ENCODE assay signal across 11 cellular contexts in the genomic region with DNA sequence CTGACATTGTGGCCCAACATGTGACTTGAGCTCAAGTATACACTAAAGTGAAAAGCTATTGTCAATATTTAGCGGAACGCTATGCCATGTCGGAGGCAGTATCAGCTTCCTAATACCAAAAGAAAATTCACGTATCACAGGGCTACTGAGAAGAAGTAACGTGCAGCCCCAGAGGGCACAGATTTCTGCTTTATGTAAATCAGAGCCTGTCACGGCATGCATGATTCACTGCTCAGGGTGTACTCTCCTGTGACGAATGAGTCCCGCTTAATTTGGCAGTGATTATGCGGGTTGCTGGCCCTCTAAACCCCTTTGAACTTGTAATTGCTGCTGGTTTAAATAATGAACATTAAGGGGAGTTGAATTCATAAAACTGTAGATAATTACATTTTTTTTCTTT.
A peak's percentile ranks its signal among the peaks of the same experiment; 100 is the strongest.
DNase-seq lines count a peak whose midpoint lies in the region; ATAC-seq, FAIRE-seq and TF ChIP-seq lines count a peak whose summit lies in the region.
"Had no signal": no experiment of that assay in that cellular context is flagged by ENCODE, and none has a peak within 500 bp of the region (broad histone marks: within the 10 kb centered on the region; RNA-seq: fewer than 3 reads in every experiment).

No MANE protein-coding gene starts in this region.

- H3K27me3 ChIP-seq in OCI-LY1 (ENCODE audit: insufficient read depth, low read length) (no peaks in the 10 kb centered on the region), pancreas (no peaks in the 10 kb centered on the region)

- H3K4me3 ChIP-seq in GM12865 (ENCODE audit: low read depth, low read length) (peak overlapping the region; percentile 9), OCI-LY1 (ENCODE audit: low read depth, low read length, poor library complexity, severe bottlenecking) (peak overlapping the region; percentile 48), pancreas (no peak overlapping the region)

- H3K4me1 Mint-ChIP-seq in T-helper 17 cell = no peaks in the 10 kb centered on the region

- no peaks in the 10 kb centered on the region for H4K20me1 ChIP-seq in OCI-LY1 (ENCODE audit: insufficient read depth, low read length)

- no peak for FAIRE-seq in pancreas (lab: Jason Lieb, UNC)
- FAIRE-seq: endothelial cell of umbilical vein had no signal

- no peak for TF ChIP-seq CTCF in GM12865 (IDR thresholded peaks at IDR 0.05; ENCODE audit: insufficient read depth, low read depth, low read length, missing control alignments)
- TF ChIP-seq CTCF in OCI-LY1 (IDR thresholded peaks at IDR 0.05; ENCODE audit: low read length) = no peak
- no peak for TF ChIP-seq CTCF in pancreas (IDR thresholded peaks at IDR 0.05)

- H3K27me3 Mint-ChIP-seq in T-helper 17 cell = no peaks in the 10 kb centered on the region

- no peaks in the 10 kb centered on the region for H3K9me3 ChIP-seq in OCI-LY1 (ENCODE audit: low read length)
- no peaks in the 10 kb centered on the region for H3K9me3 ChIP-seq in pancreas
- no peaks in the 10 kb centered on the region for H3K9me3 ChIP-seq in T-helper 17 cell (ENCODE audit: control insufficient read depth, low read length, poor library complexity, severe bottlenecking)

- no peaks in the 10 kb centered on the region; the same call in 1 of the 2 replicates for H3K79me2 ChIP-seq in OCI-LY1 (ENCODE audit: insufficient read depth, low read length)

- 74 to 81% methylated on average over 9 of the region's 9 CpGs for WGBS in pancreas, 2 donors

- DNase-seq in GM12865 (ENCODE audit: low read depth) (peak; percentile 81), fibroblast of gingiva (ENCODE audit: low read depth) (peak; percentile 86), pancreas (no peak), T-helper 17 cell (no peak), HT-29 (ENCODE audit: low spot score) (no peak)
- DNase-seq: GF-D8 had no signal

- intact Hi-C loops in pancreas (cut with DNase I) = no loop called here

- peak in 3 of 4 donors; percentile 11 to 53 (median 40) for ATAC-seq in pancreas
- no peak for ATAC-seq in GM18502 (IDR thresholded peaks at IDR 0.05; ENCODE audit: poor library complexity, unreplicated experiment)
- no peak for ATAC-seq in GM21447 (IDR thresholded peaks at IDR 0.05; ENCODE audit: unreplicated experiment)
- no peak for ATAC-seq in T-helper 17 cell

- no peaks in the 10 kb centered on the region for H3F3A ChIP-seq in OCI-LY1 (ENCODE audit: insufficient read depth, low read length)

- no peaks in the 10 kb centered on the region for H3K36me3 Mint-ChIP-seq in T-helper 17 cell (ENCODE audit: low read depth)
- H3K36me3 Mint-ChIP-seq: IgD-negative memory B cell had no signal

- H3K9ac ChIP-seq in OCI-LY1 (ENCODE audit: low read length) = peak overlapping the region; percentile 54

- H2AFZ ChIP-seq in OCI-LY1 (ENCODE audit: low read length) = no peak overlapping the region

- H3K36me3 ChIP-seq in OCI-LY1 (ENCODE audit: insufficient read depth, low read length) = peaks cover 21% of the 10 kb centered on the region; the same call in 1 of the 2 replicates
- no peaks in the 10 kb centered on the region for H3K36me3 ChIP-seq in pancreas

- H3K4me2 ChIP-seq in OCI-LY1 (ENCODE audit: low read length) = peak overlapping the region; percentile 67

- H3K4me3 Mint-ChIP-seq in T-helper 17 cell = no peak overlapping the region

- H3K27ac Mint-ChIP-seq in T-helper 17 cell = no peak overlapping the region
- H3K27ac Mint-ChIP-seq: IgD-negative memory B cell had no signal

- peaks cover 72% of the 10 kb centered on the region for H3K4me1 ChIP-seq in OCI-LY1 (ENCODE audit: insufficient read depth, low read length, severe bottlenecking)
- peaks cover 0 to 22% (median 9%) of the 10 kb centered on the region in 3 donors for H3K4me1 ChIP-seq in pancreas

- H3K27ac ChIP-seq in OCI-LY1 (ENCODE audit: low read depth, low read length, poor library complexity, severe bottlenecking) (peak overlapping the region; percentile 93), pancreas (peak overlapping the region in 2 of 4 donors; percentile 8 to 59)

- H3K9me2 ChIP-seq in OCI-LY1 (ENCODE audit: low read depth, low read length) = no peaks in the 10 kb centered on the region

Comparison
In these comparisons a context has a peak if more than half of its experiments do, and no peak if none do; other contexts are left out.
1. DNase-seq: peak in GM12865 (single experiment) and fibroblast of gingiva (single experiment); none in pancreas (0 of 6), T-helper 17 cell (0 of 3) and HT-29 (single experiment).
2. H3K4me3 ChIP-seq: peak in GM12865 (single experiment) and OCI-LY1 (single experiment); none in pancreas (0 of 4).
3. ATAC-seq: peak in pancreas (3 of 4); none in GM18502 (single experiment), GM21447 (single experiment) and T-helper 17 cell (single experiment).